ENCODE assay signal across 8 cellular contexts in the genomic region with DNA sequence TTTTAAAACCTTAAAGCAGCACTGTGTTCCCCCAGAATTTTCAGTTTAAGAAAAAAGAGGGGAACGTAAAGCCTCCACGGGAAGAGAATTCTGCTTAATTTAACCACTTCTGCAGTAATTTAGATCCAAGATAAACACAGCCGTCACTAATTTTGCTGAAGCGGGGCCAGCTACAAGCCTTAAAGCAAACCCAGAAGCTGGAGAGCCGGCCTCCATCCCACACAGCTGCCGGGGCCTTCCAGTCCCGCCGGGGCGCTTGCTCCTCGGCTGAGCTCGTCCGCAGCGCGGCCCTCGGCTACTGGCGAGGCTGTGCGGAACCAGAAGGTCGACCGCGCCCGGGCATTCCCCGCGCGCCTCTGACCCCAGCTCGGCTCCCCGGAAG. TPM values are rescaled to one million over a fixed set of nuclear protein-coding genes. Genes with fewer than 3 reads are reported as not detected.
A peak's percentile ranks its signal among the peaks of the same experiment; 100 is the strongest.
DNase-seq lines count a peak whose midpoint lies in the region; ATAC-seq and TF ChIP-seq lines count a peak whose summit lies in the region.

No MANE protein-coding gene starts in this region.

- peaks cover 38% of the 10 kb centered on the region for H3K4me1 Mint-ChIP-seq in activated T-cell treated with anti-CD3 and anti-CD28 coated beads, Interleukin-2, amount 50 U/mL, for 72 hours (ENCODE audit: low read depth)

- H3K9me3 Mint-ChIP-seq in activated T-cell treated with anti-CD3 and anti-CD28 coated beads, Interleukin-2, amount 50 U/mL, for 72 hours: peaks cover 0 to 2% of the 10 kb centered on the region in 2 donors

- peak overlapping the region; percentile 92 to 98 for H3K4me3 Mint-ChIP-seq in activated T-cell treated with anti-CD3 and anti-CD28 coated beads, Interleukin-2, amount 50 U/mL, for 72 hours

- H3K9me3 ChIP-seq in WERI-Rb-1 (ENCODE audit: severe bottlenecking) (no peaks in the 10 kb centered on the region), heart left ventricle (no peaks in the 10 kb centered on the region), gastrocnemius medialis (no peaks in the 10 kb centered on the region)

- intact Hi-C loops in heart left ventricle (cut with DNase I): loop anchor here (2.0 to 10.0 kb wide), 13 partner anchors 37 to 301 kb away; a partner anchor contains a TSS
- intact Hi-C loops in gastrocnemius medialis (cut with DNase I; ENCODE audit: low total_unique reads): loop anchor here (2.0 to 10.0 kb wide), 5 partner anchors 93 to 331 kb away; a partner anchor contains a TSS

- peak overlapping the region; percentile 97 for H3K27ac Mint-ChIP-seq in activated T-cell treated with anti-CD3 and anti-CD28 coated beads, Interleukin-2, amount 50 U/mL, for 72 hours

- H3K36me3 ChIP-seq in WERI-Rb-1 (peaks cover 40% of the 10 kb centered on the region), heart left ventricle (peaks cover 0 to 27% (median 16%) of the 10 kb centered on the region in 9 donors), gastrocnemius medialis (no peaks in the 10 kb centered on the region)

- 0 to 2% (median 0%) methylated on average over 5 to 26 of the region's 26 CpGs for WGBS in heart left ventricle, 4 donors

- H3K4me3 ChIP-seq in WERI-Rb-1 (ENCODE audit: low read depth, low read length) (peak overlapping the region; percentile 64), heart left ventricle (peak overlapping the region; percentile 71 to 99 (median 96)), gastrocnemius medialis (peak overlapping the region; percentile 85 to 97 (median 91))

- peaks cover 0 to 7% of the 10 kb centered on the region in 2 donors for H3K36me3 Mint-ChIP-seq in activated T-cell treated with anti-CD3 and anti-CD28 coated beads, Interleukin-2, amount 50 U/mL, for 72 hours (ENCODE audit: insufficient read depth in 2 of 2)

- peaks cover 11 to 65% (median 49%) of the 10 kb centered on the region in 12 donors for H3K4me1 ChIP-seq in heart left ventricle
- peaks cover 51 to 60% of the 10 kb centered on the region in 2 donors for H3K4me1 ChIP-seq in gastrocnemius medialis

- TF ChIP-seq POLR2A in heart left ventricle (IDR thresholded peaks at IDR 0.05) (no peak), gastrocnemius medialis (IDR thresholded peaks at IDR 0.05) (peak in 1 of 2 donors; percentile 36)

- in situ Hi-C loops in gastrocnemius medialis (cut with MboI; ENCODE audit: low sequenced_read_pairs in 4 of 4): loop anchor here in 3 of 4 donors (10.0 to 25.0 kb wide), 4 partner anchors 202 to 323 kb away; a partner anchor contains a TSS

- TF ChIP-seq CTCF in WERI-Rb-1 (IDR thresholded peaks at IDR 0.05; ENCODE audit: low read depth, low read length) (no peak), heart left ventricle (IDR thresholded peaks at IDR 0.05) (no peak), gastrocnemius medialis (IDR thresholded peaks at IDR 0.05 in 4 of 5, conservative IDR thresholded peaks at IDR 0.05 in 1 of 5) (no peak)

- peak overlapping the region; percentile 100 for H3K27ac ChIP-seq in WERI-Rb-1
- H3K27ac ChIP-seq in heart left ventricle: peak overlapping the region; percentile 90 to 100 (median 100)
- H3K27ac ChIP-seq in gastrocnemius medialis: peak overlapping the region; percentile 96 to 100 (median 98)

- no peak for ATAC-seq in activated T-cell treated with anti-CD3 and anti-CD28 coated beads, Interleukin-2, amount 50 U/mL, for 72 hours (replicated peaks in 1 of 2)
- ATAC-seq in heart left ventricle: peak in 2 of 4 donors; percentile 0 to 1
- peak; percentile 4 for ATAC-seq in gastrocnemius medialis
- no peak for ATAC-seq in HG02884 (IDR thresholded peaks at IDR 0.05; ENCODE audit: unreplicated experiment)

- H3K27me3 ChIP-seq in WERI-Rb-1 (ENCODE audit: insufficient read depth, low read depth, severe bottlenecking) (no peaks in the 10 kb centered on the region), heart left ventricle (no peaks in the 10 kb centered on the region), gastrocnemius medialis (no peaks in the 10 kb centered on the region)

- no peaks in the 10 kb centered on the region for H3K27me3 Mint-ChIP-seq in activated T-cell treated with anti-CD3 and anti-CD28 coated beads, Interleukin-2, amount 50 U/mL, for 72 hours (ENCODE audit: low read depth)

- no peak for DNase-seq in activated T-cell treated with anti-CD3 and anti-CD28 coated beads, Interleukin-2, amount 50 U/mL, for 72 hours
- DNase-seq in activated T-cell treated with anti-CD3 and anti-CD28 coated beads, Interleukin-2, amount 50 U/mL, for 1 hour: no peak
- DNase-seq in WERI-Rb-1 (no peak), heart left ventricle (no peak), gastrocnemius medialis (no peak), GM19240 (ENCODE audit: insufficient read length, low spot score) (no peak), dermis blood vessel endothelial cell (no peak)

RNA-seq across cellular contexts. Expression of a gene that starts 1.0 kb away (rescaled TPM):
- total RNA-seq in activated T-cell treated with anti-CD3 and anti-CD28 coated beads, Interleukin-2, amount 50 U/mL, for 72 hours: 100 to 1,000 TPM; 139 to 142 TPM
- total RNA-seq in heart left ventricle (10 to 100 TPM; 37.9 to 81.3 (median 49.7) TPM), gastrocnemius medialis (100 to 1,000 TPM; 145 to 381 (median 164) TPM), dermis blood vessel endothelial cell (52.6 and 92.2 TPM in 2 replicates)
- polyA plus RNA-seq in heart left ventricle: 10 to 100 TPM; 37.7 to 43.4 TPM

Comparison
In these comparisons a context has a peak if more than half of its experiments do, and no peak if none do; other contexts are left out.
1. ATAC-seq: peak in gastrocnemius medialis (2 of 2); none in activated T-cell treated with anti-CD3 and anti-CD28 coated beads, Interleukin-2, amount 50 U/mL, for 72 hours (0 of 2) and HG02884 (single experiment).
2. Peak in every context shown above with its lines, with median percentiles within 50 percentile points of each other: H3K27ac ChIP-seq and H3K4me3 ChIP-seq.